ENCODE assay signal across 27 cellular contexts in genomic region chr7:106617860-106618259, GRCh38.
"Had no signal": no experiment of that assay in that cellular context is flagged by ENCODE, and none has a peak within 500 bp of the region (broad histone marks: within the 10 kb centered on the region; RNA-seq: fewer than 3 reads in every experiment).

No MANE protein-coding gene starts in this region.

- DNase-seq: activated B cell treated with CpG ODN at 0.5 μM for 24 hours; activated CD4-positive, alpha-beta T cell treated with anti-CD3 and anti-CD28 coated beads for 48 hours; activated CD4-positive, alpha-beta T cell treated with anti-CD3 and anti-CD28 coated beads, Interleukin-2, amount 50 U/mL, for 1 hour; activated CD4-positive, alpha-beta T cell treated with anti-CD3 and anti-CD28 coated beads, Interleukin-2, amount 50 U/mL, for 48 hours; activated CD8-positive, alpha-beta memory T cell treated with anti-CD3 and anti-CD28 coated beads for 24 hours; activated CD8-positive, alpha-beta T cell treated with anti-CD3 and anti-CD28 coated beads for 36 hours; activated effector memory CD4-positive, alpha-beta T cell treated with anti-CD3 and anti-CD28 coated beads, Interleukin-2, amount 50 U/mL, for 16 hours; activated naive CD4-positive, alpha-beta T cell treated with anti-CD3 and anti-CD28 coated beads for 36 hours; activated naive CD8-positive, alpha-beta T cell treated with anti-CD3 and anti-CD28 coated beads for 36 hours; activated naive CD8-positive, alpha-beta T cell treated with anti-CD3 and anti-CD28 coated beads, Interleukin-2, amount 50 U/mL, for 24 hours; activated T-cell treated with anti-CD3 and anti-CD28 coated beads, Interleukin-2, amount 50 U/mL, for 1 hour; activated T-cell treated with anti-CD3 and anti-CD28 coated beads, Interleukin-2, amount 50 U/mL, for 48 hours; central memory CD4-positive, alpha-beta T cell; cerebellar nuclear complex; colonic mucosa; effector CD8-positive, alpha-beta T cell; esophagus squamous epithelium; T-helper 1 cell; T-helper 17 cell; T1000; WERI-Rb-1 had no signal

- ATAC-seq: activated CD4-positive, CD25-positive, alpha-beta regulatory T cell treated with anti-CD3 and anti-CD28 coated beads, Interleukin-2, amount 50 U/mL, for 24 hours; activated CD8-positive, alpha-beta T cell treated with anti-CD3 and anti-CD28 coated beads for 36 hours; activated naive CD8-positive, alpha-beta T cell treated with anti-CD3 and anti-CD28 coated beads, Interleukin-2, amount 50 U/mL, for 24 hours; gastroesophageal sphincter; T-helper 17 cell had no signal

- H3K9me3 ChIP-seq: colonic mucosa had no signal

- H3K27me3 ChIP-seq: ascending aorta, breast epithelium, cardiac muscle cell, colonic mucosa, esophagus squamous epithelium, gastroesophageal sphincter had no signal

- H3K36me3 ChIP-seq: ascending aorta, breast epithelium, cardiac muscle cell, colonic mucosa, esophagus squamous epithelium, gastroesophageal sphincter, WERI-Rb-1 had no signal

- H3K4me1 ChIP-seq: breast epithelium, colonic mucosa had no signal

- H3K27ac ChIP-seq: ascending aorta, breast epithelium, cardiac muscle cell, colonic mucosa, epithelial cell of prostate, esophagus squamous epithelium, gastroesophageal sphincter, WERI-Rb-1 had no signal

- H3K4me3 ChIP-seq: ascending aorta, breast epithelium, cardiac muscle cell, colonic mucosa, esophagus squamous epithelium, gastroesophageal sphincter had no signal
